In the genomic region with DNA sequence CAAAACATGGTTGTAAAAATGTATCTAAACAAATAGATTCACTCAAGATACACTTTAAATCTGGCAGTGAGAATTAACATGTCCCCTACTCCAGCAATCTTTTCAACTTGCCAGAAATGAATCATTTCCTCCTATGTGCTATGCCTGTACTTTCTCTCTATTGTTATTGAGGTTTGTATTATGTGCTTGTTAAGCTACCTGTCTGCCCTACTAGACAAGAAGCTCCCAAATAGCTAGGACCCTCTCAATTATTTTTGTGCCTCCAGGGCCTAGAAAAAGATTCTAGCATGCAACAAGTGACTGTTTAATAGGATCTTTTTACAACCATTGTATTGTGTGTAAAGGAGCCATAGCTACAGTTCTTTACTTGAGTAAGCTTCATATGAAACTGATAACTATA, we compare ENCODE assay signal across 10 cellular contexts. TPM values are rescaled to one million over a fixed set of nuclear protein-coding genes. Genes with fewer than 3 reads are reported as not detected.
DNase-seq lines count a peak whose midpoint lies in the region; ATAC-seq and TF ChIP-seq lines count a peak whose summit lies in the region.
"Had no signal": no experiment of that assay in that cellular context is flagged by ENCODE, and none has a peak within 500 bp of the region (broad histone marks: within the 10 kb centered on the region; RNA-seq: fewer than 3 reads in every experiment).

No MANE protein-coding gene starts in this region.

- H3K9me3 ChIP-seq in BLaER1: no peaks in the 10 kb centered on the region
- no peaks in the 10 kb centered on the region for H3K9me3 ChIP-seq in ovary
- H3K9me3 ChIP-seq: SJSA1 had no signal

- H3K27me3 ChIP-seq in BLaER1 (no peaks in the 10 kb centered on the region), ovary (no peaks in the 10 kb centered on the region)
- H3K27me3 ChIP-seq: SJSA1 had no signal

- TF ChIP-seq POLR2A in ovary (IDR thresholded peaks at IDR 0.05): no peak

- H3K4me1 ChIP-seq in BLaER1 (peaks cover 41% of the 10 kb centered on the region), ovary (ENCODE audit: insufficient read depth) (peaks cover 2% of the 10 kb centered on the region)

- no peak for TF ChIP-seq EP300 in ovary (IDR thresholded peaks at IDR 0.05)

- no peak for TF ChIP-seq CTCF in ovary (IDR thresholded peaks at IDR 0.05)

- intact Hi-C loops in ovary (cut with DNase I): loop anchor here in 1 of 4 donors (10.0 kb wide), 1 partner anchor 918 kb away; a partner anchor contains a TSS

- peak; percentile 9 for ATAC-seq in GM18867 (IDR thresholded peaks at IDR 0.05; ENCODE audit: unreplicated experiment)

- H3K27ac ChIP-seq in BLaER1: no peak overlapping the region
- no peak overlapping the region for H3K27ac ChIP-seq in ovary
- H3K27ac ChIP-seq: SJSA1 had no signal

- peaks cover 6% of the 10 kb centered on the region; the same call in 1 of the 2 replicates for H4K20me1 ChIP-seq in BLaER1

- DNase-seq in HPDE6-E6E7 (ENCODE audit: extremely low spot score): peak; percentile 5
- DNase-seq in dermis blood vessel endothelial cell: peak; percentile 61
- DNase-seq in NCI-H146 (lab: John Stamatoyannopoulos, UW): no peak
- DNase-seq in foreskin melanocyte: no peak
- DNase-seq in NCI-H2196 (lab: John Stamatoyannopoulos, UW; ENCODE audit: unreplicated experiment): no peak
- no peak for DNase-seq in ovary
- DNase-seq: central memory CD4-positive, alpha-beta T cell had no signal

- peak overlapping the region; percentile 70 for H3K4me2 ChIP-seq in BLaER1

- no peak overlapping the region for H3K9ac ChIP-seq in BLaER1

- H3K36me3 ChIP-seq in BLaER1 (0 out of 2 replicates have a peak, but pooled peaks cover 9% of the 10 kb centered on the region), ovary (no peaks in the 10 kb centered on the region)

- H3K4me3 ChIP-seq in BLaER1 (no peak overlapping the region), ovary (no peak overlapping the region)
- H3K4me3 ChIP-seq: SJSA1 had no signal

RNA-seq across cellular contexts. Expression of a gene that starts 3.5 kb away (rescaled TPM):
- total RNA-seq in dermis blood vessel endothelial cell: 27.7 and 35.7 TPM in 2 replicates
- 10 to 100 TPM; 14.8 to 32.3 (median 17.1) TPM for total RNA-seq in ovary
- polyA plus RNA-seq in ovary: 10 to 100 TPM; 10.7 to 14.0 TPM

RNA-seq across cellular contexts. Expression of a gene that starts 31.6 kb away (rescaled TPM):
- under 0.01 TPM in 1 of 2 replicates, not detected in the other for total RNA-seq in dermis blood vessel endothelial cell
- total RNA-seq in ovary: 1 to 10 TPM in 1 of 7 donors, under 1 TPM in 5, not detected in 1; 0.13 to 3.0 (median 0.34) TPM
- 1 to 10 TPM in 1 of 2 donors, under 1 TPM in 1; 0.08 to 2.5 TPM for polyA plus RNA-seq in ovary
- total RNA-seq: SJSA1 had no signal

RNA-seq across cellular contexts. Expression of a gene that starts 33.1 kb away (rescaled TPM):
- total RNA-seq in dermis blood vessel endothelial cell (90.9 and 215 TPM in 2 replicates), ovary (100 to 1,000 TPM in 1 of 7 donors, 10 to 100 TPM in 6; 47.2 to 131 (median 63.5) TPM)
- polyA plus RNA-seq in ovary: 100 to 1,000 TPM in 1 of 2 donors, 10 to 100 TPM in 1; 94.7 to 157 TPM

Comparison
In these comparisons a context has a peak if more than half of its experiments do, and no peak if none do; other contexts are left out.
1. DNase-seq: peak in HPDE6-E6E7 (single experiment) and dermis blood vessel endothelial cell (single experiment); none in NCI-H146 (single experiment), foreskin melanocyte (single experiment), NCI-H2196 (single experiment) and ovary (0 of 5).